In genomic region chr7:149884016-149884415, GRCh38 we compare ENCODE assay signal across 9 cellular contexts. TPM values are rescaled to one million over a fixed set of nuclear protein-coding genes. Genes with fewer than 3 reads are reported as not detected.
DNase-seq lines count a peak whose midpoint lies in the region; ATAC-seq and TF ChIP-seq lines count a peak whose summit lies in the region.
"Had no signal": no experiment of that assay in that cellular context is flagged by ENCODE, and none has a peak within 500 bp of the region (broad histone marks: within the 10 kb centered on the region; RNA-seq: fewer than 3 reads in every experiment).

No MANE protein-coding gene starts in this region.

- intact Hi-C loops in heart left ventricle (cut with DNase I): loop anchor here in 5 of 10 donors (5.0 to 10.0 kb wide), 3 partner anchors 161 to 391 kb away; no protein-coding TSS in a partner anchor

- H3K18ac ChIP-seq in trophoblast cell (ENCODE audit: low read length): no peak overlapping the region

- no peaks in the 10 kb centered on the region for H3K27me3 ChIP-seq in heart left ventricle
- H3K27me3 ChIP-seq in trophoblast cell (ENCODE audit: insufficient read depth, low read length): no peaks in the 10 kb centered on the region

- H2BK120ac ChIP-seq in trophoblast cell (ENCODE audit: insufficient read depth, low read length, poor library complexity): no peak overlapping the region

- H2AK5ac ChIP-seq in trophoblast cell (ENCODE audit: low read length): no peak overlapping the region

- no peak overlapping the region for H2BK12ac ChIP-seq in trophoblast cell (ENCODE audit: low read length)

- TF ChIP-seq CTCF in GM13977 (IDR thresholded peaks at IDR 0.05; ENCODE audit: extremely low read depth, insufficient read depth, missing control alignments): no peak
- TF ChIP-seq CTCF in heart left ventricle (IDR thresholded peaks at IDR 0.05): no peak

- in situ Hi-C loops in GM13977 (cut with MboI; ENCODE audit: low pct_unique_long_range_greater_than_20kb, low sequenced_read_pairs, unreplicated experiment): no loop called here

- H3K23ac ChIP-seq in trophoblast cell (ENCODE audit: low read length): no peak overlapping the region

- no peak overlapping the region for H3K4ac ChIP-seq in trophoblast cell (ENCODE audit: low read depth, low read length)

- no peak overlapping the region for H3K14ac ChIP-seq in trophoblast cell (ENCODE audit: low read length)

- H3K9me3 ChIP-seq in heart left ventricle (no peaks in the 10 kb centered on the region), trophoblast cell (ENCODE audit: insufficient read depth, low read depth, low read length) (peaks cover under 1% of the 10 kb centered on the region)
- H3K9me3 ChIP-seq: Caco-2 had no signal

- H2AFZ ChIP-seq in trophoblast cell (ENCODE audit: insufficient read depth, low read length, poor library complexity): no peak overlapping the region

- H3K4me3 ChIP-seq in heart left ventricle (no peak overlapping the region), trophoblast cell (ENCODE audit: low read depth, low read length) (no peak overlapping the region)

- TF ChIP-seq POLR2A in heart left ventricle (IDR thresholded peaks at IDR 0.05): no peak

- H3K79me2 ChIP-seq in trophoblast cell (ENCODE audit: control insufficient read depth, insufficient read depth, low read length, poor library complexity): no peaks in the 10 kb centered on the region

- no peak overlapping the region for H4K8ac ChIP-seq in trophoblast cell (ENCODE audit: low read depth, low read length)

- H3K4me2 ChIP-seq in trophoblast cell (ENCODE audit: low read length): no peak overlapping the region

- no peaks in the 10 kb centered on the region for H3K79me1 ChIP-seq in trophoblast cell (ENCODE audit: low read length)

- no peak overlapping the region for H3K9ac ChIP-seq in trophoblast cell (ENCODE audit: low read length)

- no peak overlapping the region for H2BK5ac ChIP-seq in trophoblast cell (ENCODE audit: low read depth, low read length, poor library complexity)

- 39 to 50% (median 48%) methylated on average over 4 of the region's 4 CpGs for WGBS in heart left ventricle, 4 donors
- WGBS in trophoblast cell (ENCODE audit: extremely low coverage, insufficient coverage, insufficient read length): no CpG with 5 or more reads among the region's 4 CpGs

- ATAC-seq in heart left ventricle (peak in 3 of 4 donors; percentile 14 to 17 (median 15)), GM18868 (IDR thresholded peaks at IDR 0.05; ENCODE audit: unreplicated experiment) (no peak)

- H4K91ac ChIP-seq in trophoblast cell (ENCODE audit: low read depth, low read length): no peak overlapping the region

- DNase-seq in GM13977 (ENCODE audit: low spot score): peak; percentile 1
- peak; percentile 1 for DNase-seq in astrocyte of the hippocampus (ENCODE audit: low read depth, low spot score)
- DNase-seq in heart left ventricle: peak in 1 of 5 donors; percentile 20
- peak; percentile 23 to 42 for DNase-seq in trophoblast cell
- DNase-seq in NCI-H187 treated with DMSO at 0.1 percent for 48 hours (lab: John Stamatoyannopoulos, UW): no peak
- DNase-seq in HT-29 (ENCODE audit: low spot score): no peak
- no peak for DNase-seq in NCI-H2107 treated with DMSO at 0.1 percent for 48 hours (lab: John Stamatoyannopoulos, UW; ENCODE audit: unreplicated experiment)

- peak overlapping the region in 7 of 12 donors; percentile 19 to 44 (median 39) for H3K27ac ChIP-seq in heart left ventricle
- H3K27ac ChIP-seq in trophoblast cell (ENCODE audit: low read depth, low read length): no peak overlapping the region

- H3K4me1 ChIP-seq in heart left ventricle (peaks cover 0 to 51% (median 25%) of the 10 kb centered on the region in 12 donors), trophoblast cell (ENCODE audit: control insufficient read depth in 1 of 2, insufficient read depth in 2 of 2, low read length in 2 of 2) (peaks cover 0 to 3% of the 10 kb centered on the region in 2 experiments)
- H3K4me1 ChIP-seq: Caco-2 had no signal

- no peak overlapping the region for H4K12ac ChIP-seq in trophoblast cell (ENCODE audit: low read depth, low read length)

- peaks cover 0 to 5% (median 0%) of the 10 kb centered on the region in 9 donors for H3K36me3 ChIP-seq in heart left ventricle
- no peaks in the 10 kb centered on the region for H3K36me3 ChIP-seq in trophoblast cell (ENCODE audit: control insufficient read depth in 1 of 2, insufficient read depth in 2 of 2, low read length in 2 of 2)

RNA-seq across cellular contexts. Expression of gene ATP6V0E2, which starts 10.2 kb away (rescaled TPM):
- total RNA-seq in heart left ventricle: 100 to 1,000 TPM in 4 of 9 donors, 10 to 100 TPM in 5; 55.4 to 137 (median 92.3) TPM
- 10 to 100 TPM; 39.0 to 80.9 TPM for polyA plus RNA-seq in heart left ventricle
- polyA plus RNA-seq in trophoblast cell (2013): 9.3 and 9.5 TPM in 2 replicates
- 92.6 and 93.3 TPM in 2 replicates for total RNA-seq in HT-29 (2014; rRNA removed; shearing (Covaris generic))

RNA-seq across cellular contexts. Expression of gene ZNF862, which starts 45.8 kb away (rescaled TPM):
- 10 to 100 TPM in 4 of 9 donors, 1 to 10 TPM in 5; 8.0 to 18.1 (median 9.8) TPM for total RNA-seq in heart left ventricle
- polyA plus RNA-seq in heart left ventricle: 1 to 10 TPM; 6.9 TPM
- 3.1 and 3.3 TPM in 2 replicates for polyA plus RNA-seq in trophoblast cell (2013)
- 8.8 and 11.7 TPM in 2 replicates for total RNA-seq in HT-29 (2014; rRNA removed; shearing (Covaris generic))

Comparison
In these comparisons a context has a peak if more than half of its experiments do, and no peak if none do; other contexts are left out.
1. DNase-seq: peak in GM13977 (single experiment), astrocyte of the hippocampus (single experiment) and trophoblast cell (2 of 2); none in NCI-H187 treated with DMSO at 0.1 percent for 48 hours (single experiment), HT-29 (single experiment) and NCI-H2107 treated with DMSO at 0.1 percent for 48 hours (single experiment).